8 cellular contexts compared by ENCODE assay signal in the genomic region with DNA sequence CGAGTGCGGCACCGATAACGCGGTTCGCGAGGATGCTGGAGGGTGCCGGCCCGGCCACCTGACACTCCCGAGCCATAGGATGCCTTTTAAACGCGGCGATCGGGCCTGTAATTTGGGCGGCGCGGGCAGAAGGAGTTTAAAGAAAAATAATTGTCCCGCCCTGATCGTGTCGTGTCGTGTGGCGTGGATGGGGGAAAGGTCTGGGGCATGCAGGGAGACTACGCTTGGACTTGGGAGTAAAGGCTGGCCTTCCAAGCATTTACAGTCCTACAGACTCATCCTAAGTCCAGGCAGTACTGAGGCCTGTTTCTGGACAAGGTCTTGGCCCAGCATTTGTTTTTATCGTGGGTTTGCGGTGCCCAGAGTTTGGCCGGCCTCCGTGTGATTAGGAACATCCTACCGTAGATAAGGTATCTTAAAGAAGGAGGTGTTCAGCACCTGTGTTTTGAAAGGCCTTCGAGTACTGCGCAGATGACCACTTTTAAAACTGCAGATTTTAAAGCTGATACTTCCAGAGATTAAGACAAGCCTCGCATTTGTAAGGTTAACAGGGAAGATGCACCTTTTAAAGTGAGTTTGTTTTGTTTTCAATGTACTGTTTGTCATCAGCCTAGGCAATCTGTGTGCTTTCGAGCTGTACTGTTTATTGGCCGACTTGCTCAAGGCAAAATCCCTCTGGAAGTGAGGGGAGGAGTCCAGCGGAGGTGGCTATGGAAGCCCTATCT. TPM values are rescaled to one million over a fixed set of nuclear protein-coding genes. Genes with fewer than 3 reads are reported as not detected.
A peak's percentile ranks its signal among the peaks of the same experiment; 100 is the strongest.
DNase-seq lines count a peak whose midpoint lies in the region; ATAC-seq and TF ChIP-seq lines count a peak whose summit lies in the region.

No MANE protein-coding gene starts in this region.

- intact Hi-C loops in IMR-90 (cut with micrococcal nuclease), result loop anchor here (1.0 to 5.0 kb wide), 2 partner anchors 38 to 172 kb away; no protein-coding TSS in a partner anchor

- peak; percentile 87 for TF ChIP-seq POLR2A in IMR-90 (IDR thresholded peaks at IDR 0.05; ENCODE audit: low read depth, low read length)

- H3K4me3 Mint-ChIP-seq in stimulated activated memory B cell treated with anti-CD40 and anti-IgM and Interleukin-4, amounts not matched to agents 10 μg/mL and 1 μg/mL and 100 μg/mL, for 72 hours, result peak overlapping the region; percentile 96

- CTCF ChIA-PET in IMR-90 (lab: Yijun Ruan, JAX) (interaction anchor here (1.0 to 1.7 kb wide), 2 partner anchors 40 to 68 kb away, joined by 4 to 5 read pairs; no protein-coding TSS in a partner anchor), RWPE1 (lab: Yijun Ruan, JAX) (interaction anchor here (0.6 to 2.6 kb wide), 3 partner anchors 40 to 735 kb away, joined by 4 to 11 read pairs (median 5); no protein-coding TSS in a partner anchor)

- POLR2A ChIA-PET in IMR-90 (lab: Charles Lee; ENCODE audit: unreplicated experiment), result interaction anchor here (0.6 kb wide), 2 partner anchors 110 to 155 kb away, joined by 3 read pairs; no protein-coding TSS in a partner anchor
- POLR2A ChIA-PET in RWPE1 (lab: Yijun Ruan, JAX; ENCODE audit: low non-redundant PET), result interaction anchor here (0.6 kb wide), 1 partner anchor 38 kb away, joined by 3 read pairs; no protein-coding TSS in a partner anchor

- H3K9me1 ChIP-seq in IMR-90 (ENCODE audit: insufficient read depth, low read length), result no peaks in the 10 kb centered on the region

- peaks cover 55% of the 10 kb centered on the region for H3K36me3 ChIP-seq in DND-41 (ENCODE audit: insufficient read depth, low read length)
- peaks cover 2% of the 10 kb centered on the region; the same call in 1 of the 2 replicates for H3K36me3 ChIP-seq in IMR-90 (ENCODE audit: control insufficient read depth, insufficient read depth, low read length)

- H4K91ac ChIP-seq in IMR-90 (ENCODE audit: insufficient read depth, low read depth, low read length), result peak overlapping the region; percentile 88

- peak; percentile 33 for DNase-seq in DND-41
- DNase-seq in IMR-90, result peak; percentile 87
- DNase-seq in RWPE1 (ENCODE audit: low spot score), result peak; percentile 62
- peak; percentile 88 to 94 for DNase-seq in cardiac fibroblast (ENCODE audit: low read depth in 2 of 2)
- DNase-seq in islet precursor cell, result peak; percentile 84
- DNase-seq in activated CD8-positive, alpha-beta memory T cell treated with anti-CD3 and anti-CD28 coated beads, Interleukin-2, amount 50 U/mL, for 48 hours, result no peak

- H3K36me3 Mint-ChIP-seq in stimulated activated memory B cell treated with anti-CD40 and anti-IgM and Interleukin-4, amounts not matched to agents 10 μg/mL and 1 μg/mL and 100 μg/mL, for 72 hours, result peaks cover 34% of the 10 kb centered on the region

- no TSS peak for BruUV-seq in IMR-90 (replicated peaks; lab: Mats Ljungman, UMichigan)

- peak overlapping the region; percentile 77; the same call in 2 of the 3 replicates for H2BK15ac ChIP-seq in IMR-90 (ENCODE audit: low read depth, low read length)

- H2BK120ac ChIP-seq in IMR-90 (ENCODE audit: low read depth, low read length), result peak overlapping the region; percentile 76

- no peaks in the 10 kb centered on the region for H3K9me3 ChIP-seq in DND-41 (ENCODE audit: insufficient read depth, low read length, severe bottlenecking)
- no peaks in the 10 kb centered on the region for H3K9me3 ChIP-seq in IMR-90 (ENCODE audit: control insufficient read depth, insufficient read depth, low read length)

- H3K79me1 ChIP-seq in IMR-90 (ENCODE audit: low read depth in 1 of 2, low read length in 2 of 2), result peaks cover 2 to 20% of the 10 kb centered on the region in 2 experiments

- H2AK9ac ChIP-seq in IMR-90 (replicated peaks; ENCODE audit: low read depth, low read length, poor library complexity), result peak overlapping the region; percentile 91

- H3K14ac ChIP-seq in IMR-90 (replicated peaks; ENCODE audit: low read depth, low read length), result peak overlapping the region; percentile 92

- H2BK5ac ChIP-seq in IMR-90 (ENCODE audit: low read depth, low read length, poor library complexity, severe bottlenecking), result peak overlapping the region; percentile 94

- H4K5ac ChIP-seq in IMR-90 (ENCODE audit: low read depth, low read length), result peak overlapping the region; percentile 87

- TF ChIP-seq RAD21 in IMR-90 (IDR thresholded peaks at IDR 0.05; ENCODE audit: low read length), result no peak

- H3K27ac ChIP-seq in DND-41 (ENCODE audit: low read length) (peak overlapping the region; percentile 91), IMR-90 (ENCODE audit: insufficient read depth, low read length) (peak overlapping the region; percentile 93), RWPE1 (peak overlapping the region; percentile 97)

- H3K79me2 ChIP-seq in DND-41 (ENCODE audit: insufficient read depth, low read length), result peaks cover 64% of the 10 kb centered on the region

- H2AFZ ChIP-seq in DND-41 (ENCODE audit: low read depth, low read length) (0 out of 2 replicates have a peak overlapping the region, but pooled peaks have one; percentile 22), IMR-90 (replicated peaks; ENCODE audit: low read length, poor library complexity) (peak overlapping the region; percentile 84)

- H4K20me1 ChIP-seq in DND-41 (ENCODE audit: insufficient read depth, low read length), result peaks cover 48% of the 10 kb centered on the region
- peaks cover 3% of the 10 kb centered on the region for H4K20me1 ChIP-seq in IMR-90 (ENCODE audit: insufficient read depth, low read length)

- in situ Hi-C loops in IMR-90 (cut with MboI; ENCODE audit: low sequenced_read_pairs), result no loop called here

- dilution Hi-C loops in IMR-90 (cut with HindIII; ENCODE audit: low sequenced_read_pairs, unreplicated experiment), result no loop called here

- H3K56ac ChIP-seq in IMR-90 (ENCODE audit: extremely low read depth, insufficient read depth, low read length), result peak overlapping the region; percentile 98

- peak overlapping the region; percentile 92 for H3K23ac ChIP-seq in IMR-90 (ENCODE audit: low read depth, low read length)

- H2BK20ac ChIP-seq in IMR-90 (ENCODE audit: low read depth, low read length), result peak overlapping the region; percentile 53

- TF ChIP-seq CTCF in DND-41 (IDR thresholded peaks at IDR 0.05; ENCODE audit: borderline replicate concordance, extremely low read depth, low read length, poor library complexity, severe bottlenecking) (no peak), IMR-90 (conservative IDR thresholded peaks at IDR 0.05; ENCODE audit: low read depth, low read length) (no peak), RWPE1 (conservative IDR thresholded peaks at IDR 0.05; ENCODE audit: low read depth) (no peak), cardiac fibroblast (IDR thresholded peaks at IDR 0.05; ENCODE audit: low read depth, low read length) (no peak)

- ATAC-seq in DND-41 (ENCODE audit: insufficient read depth, low read depth) (no peak), IMR-90 (ENCODE audit: low read depth) (peak; percentile 41), GM21515 (IDR thresholded peaks at IDR 0.05; ENCODE audit: unreplicated experiment) (no peak)
- ATAC-seq in stimulated activated memory B cell treated with anti-CD40 and anti-IgM and Interleukin-4, amounts not matched to agents 10 μg/mL and 1 μg/mL and 100 μg/mL, for 72 hours, result no peak

- peak overlapping the region; percentile 91 for H3K27ac Mint-ChIP-seq in stimulated activated memory B cell treated with anti-CD40 and anti-IgM and Interleukin-4, amounts not matched to agents 10 μg/mL and 1 μg/mL and 100 μg/mL, for 72 hours

- WGBS in IMR-90 (ENCODE audit: extremely low coverage in 2 of 2, insufficient read length in 1 of 2), 2 experiments, result 4% methylated on average over 4 of the region's 34 CpGs; no CpG with 5 or more reads in 1 of the 2 experiments

- H3K27me3 ChIP-seq in DND-41 (ENCODE audit: insufficient read depth, low read length, poor library complexity) (no peaks in the 10 kb centered on the region), IMR-90 (ENCODE audit: control insufficient read depth, insufficient read depth, low read length) (no peaks in the 10 kb centered on the region)

- peak overlapping the region; percentile 41 to 88 for H3K4me3 ChIP-seq in DND-41 (ENCODE audit: low read depth in 1 of 2, low read length in 2 of 2)
- H3K4me3 ChIP-seq in IMR-90 (ENCODE audit: insufficient read depth, low read depth, low read length), result peak overlapping the region; percentile 76
- peak overlapping the region; percentile 64 to 87 for H3K4me3 ChIP-seq in cardiac fibroblast (replicated peaks in 1 of 2; ENCODE audit: low read depth in 2 of 2, low read length in 2 of 2)

- H3K4ac ChIP-seq in IMR-90 (ENCODE audit: low read depth, low read length), result peak overlapping the region; percentile 86

- peaks cover 59% of the 10 kb centered on the region for H3K4me1 Mint-ChIP-seq in stimulated activated memory B cell treated with anti-CD40 and anti-IgM and Interleukin-4, amounts not matched to agents 10 μg/mL and 1 μg/mL and 100 μg/mL, for 72 hours

- H3K4me1 ChIP-seq in DND-41 (ENCODE audit: insufficient read depth, low read length), result peaks cover 48% of the 10 kb centered on the region
- H3K4me1 ChIP-seq in IMR-90 (ENCODE audit: control insufficient read depth, insufficient read depth, low read length), result no peaks in the 10 kb centered on the region

- peak overlapping the region; percentile 83 for H2AK5ac ChIP-seq in IMR-90 (ENCODE audit: low read depth, low read length)

- H3K18ac ChIP-seq in IMR-90 (ENCODE audit: low read depth, low read length), result peak overlapping the region; percentile 86

- H3K4me2 ChIP-seq in DND-41 (ENCODE audit: insufficient read depth, low read length) (peak overlapping the region; percentile 77), IMR-90 (ENCODE audit: low read depth, low read length) (peak overlapping the region; percentile 65)

- peak overlapping the region; percentile 92 for H3K9ac ChIP-seq in DND-41 (ENCODE audit: low read depth, low read length)
- peak overlapping the region; percentile 97 for H3K9ac ChIP-seq in IMR-90 (ENCODE audit: low read depth, low read length)

- H4K8ac ChIP-seq in IMR-90 (ENCODE audit: low read depth in 2 of 2, low read length in 2 of 2), result peak overlapping the region; percentile 72 to 88; a peak in 3 of 4 replicates

- H3K27me3 Mint-ChIP-seq in stimulated activated memory B cell treated with anti-CD40 and anti-IgM and Interleukin-4, amounts not matched to agents 10 μg/mL and 1 μg/mL and 100 μg/mL, for 72 hours, result no peaks in the 10 kb centered on the region

- H3K9me3 Mint-ChIP-seq in stimulated activated memory B cell treated with anti-CD40 and anti-IgM and Interleukin-4, amounts not matched to agents 10 μg/mL and 1 μg/mL and 100 μg/mL, for 72 hours, result no peaks in the 10 kb centered on the region

RNA-seq across cellular contexts. Expression of gene WEE1, which starts 1.5 kb away (rescaled TPM):
- 29.2 and 45.5 TPM in 2 replicates for total RNA-seq in IMR-90 (2012; rRNA removed)
- 20.2 and 26.5 TPM in 2 replicates for polyA plus RNA-seq in IMR-90 (2012; rRNA removed)
- polyA plus RNA-seq in IMR-90 (2012; cell fraction: cytosol; rRNA removed), result 3.7 and 5.6 TPM in 2 replicates
- polyA plus RNA-seq in IMR-90 (2012; cell fraction: nucleus; rRNA removed; ENCODE audit: low replicate concordance), result 10.9 and 83.2 TPM in 2 replicates
